8 cellular contexts compared by ENCODE assay signal in the genomic region with DNA sequence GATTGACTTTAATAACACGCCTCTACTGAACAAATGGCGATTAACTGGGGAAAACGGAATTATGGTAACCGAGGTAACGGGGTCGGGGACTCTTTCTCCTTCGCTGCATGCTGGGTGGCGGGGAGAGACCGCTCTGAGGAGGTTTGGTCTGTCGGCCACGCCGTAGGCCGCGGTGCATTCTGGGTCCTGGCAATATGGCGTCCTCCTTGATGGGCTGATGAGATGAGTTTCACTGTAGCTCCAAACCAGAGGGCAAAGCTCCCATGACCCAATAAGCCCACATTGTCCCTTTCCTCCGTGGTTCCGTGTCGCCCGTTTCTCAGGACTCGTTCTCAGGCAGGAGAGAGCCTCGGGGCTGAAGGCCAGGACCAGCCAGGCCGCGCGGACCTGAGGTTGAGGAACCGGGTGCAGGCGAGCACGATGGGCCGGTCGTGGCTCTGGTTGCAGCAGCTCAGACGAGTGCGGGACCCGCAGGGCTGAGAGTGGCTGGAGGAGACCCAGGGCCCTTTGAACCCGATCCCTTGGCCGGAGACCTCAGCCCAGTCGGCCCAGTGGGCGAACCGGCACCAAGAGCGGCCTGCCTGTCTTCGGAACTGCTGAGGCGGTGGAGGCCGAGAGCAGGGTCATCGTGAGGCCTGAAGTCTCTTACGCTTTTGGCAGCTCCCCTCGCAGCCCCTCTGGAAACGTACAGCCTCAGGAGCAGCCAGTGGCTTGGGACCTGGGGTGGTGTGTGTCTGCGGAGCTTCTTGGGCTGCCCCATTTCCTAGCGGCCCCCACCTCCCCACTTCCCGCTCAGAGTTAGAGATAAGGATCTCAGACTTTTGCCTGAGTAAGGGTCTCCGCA. TPM values are rescaled to one million over a fixed set of nuclear protein-coding genes. Genes with fewer than 3 reads are reported as not detected.
DNase-seq lines count a peak whose midpoint lies in the region; ATAC-seq and TF ChIP-seq lines count a peak whose summit lies in the region.

A gene with protein sequence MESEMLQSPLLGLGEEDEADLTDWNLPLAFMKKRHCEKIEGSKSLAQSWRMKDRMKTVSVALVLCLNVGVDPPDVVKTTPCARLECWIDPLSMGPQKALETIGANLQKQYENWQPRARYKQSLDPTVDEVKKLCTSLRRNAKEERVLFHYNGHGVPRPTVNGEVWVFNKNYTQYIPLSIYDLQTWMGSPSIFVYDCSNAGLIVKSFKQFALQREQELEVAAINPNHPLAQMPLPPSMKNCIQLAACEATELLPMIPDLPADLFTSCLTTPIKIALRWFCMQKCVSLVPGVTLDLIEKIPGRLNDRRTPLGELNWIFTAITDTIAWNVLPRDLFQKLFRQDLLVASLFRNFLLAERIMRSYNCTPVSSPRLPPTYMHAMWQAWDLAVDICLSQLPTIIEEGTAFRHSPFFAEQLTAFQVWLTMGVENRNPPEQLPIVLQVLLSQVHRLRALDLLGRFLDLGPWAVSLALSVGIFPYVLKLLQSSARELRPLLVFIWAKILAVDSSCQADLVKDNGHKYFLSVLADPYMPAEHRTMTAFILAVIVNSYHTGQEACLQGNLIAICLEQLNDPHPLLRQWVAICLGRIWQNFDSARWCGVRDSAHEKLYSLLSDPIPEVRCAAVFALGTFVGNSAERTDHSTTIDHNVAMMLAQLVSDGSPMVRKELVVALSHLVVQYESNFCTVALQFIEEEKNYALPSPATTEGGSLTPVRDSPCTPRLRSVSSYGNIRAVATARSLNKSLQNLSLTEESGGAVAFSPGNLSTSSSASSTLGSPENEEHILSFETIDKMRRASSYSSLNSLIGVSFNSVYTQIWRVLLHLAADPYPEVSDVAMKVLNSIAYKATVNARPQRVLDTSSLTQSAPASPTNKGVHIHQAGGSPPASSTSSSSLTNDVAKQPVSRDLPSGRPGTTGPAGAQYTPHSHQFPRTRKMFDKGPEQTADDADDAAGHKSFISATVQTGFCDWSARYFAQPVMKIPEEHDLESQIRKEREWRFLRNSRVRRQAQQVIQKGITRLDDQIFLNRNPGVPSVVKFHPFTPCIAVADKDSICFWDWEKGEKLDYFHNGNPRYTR (N-terminal part only) (plus strand): TSS at position 184 of the 844 bp plus-strand sequence. CDS start 792 bp downstream, outside the sequence.

- no peaks in the 10 kb centered on the region for H4K20me1 ChIP-seq in H9 (ENCODE audit: control insufficient read depth, insufficient read depth, insufficient read length)

- H2AK5ac ChIP-seq in H9 (ENCODE audit: insufficient read length, low read length) (no peak within 1 kb of the TSS), trophoblast cell (ENCODE audit: low read length) (peak within 1 kb of the TSS; percentile 17)

- no peak within 1 kb of the TSS for H3T11ph ChIP-seq in H9 (ENCODE audit: low read length)

- H3K18ac ChIP-seq in H9 (ENCODE audit: insufficient read length, low read depth, low read length) (peak within 1 kb of the TSS; percentile 97), trophoblast cell (ENCODE audit: low read length) (peak within 1 kb of the TSS; percentile 70)

- no peak for TF ChIP-seq CTCF in H9 (conservative IDR thresholded peaks at IDR 0.05)
- no peak for TF ChIP-seq CTCF in adrenal gland (IDR thresholded peaks at IDR 0.05)
- TF ChIP-seq CTCF in heart left ventricle (IDR thresholded peaks at IDR 0.05): peak in 1 of 12 donors; percentile 20
- TF ChIP-seq CTCF in tibial artery (IDR thresholded peaks at IDR 0.05): no peak

- H3K9me3 ChIP-seq in H9 (ENCODE audit: control insufficient read depth, low read depth, low read length) (no peaks in the 10 kb centered on the region), adrenal gland (replicated peaks in 1 of 3) (no peaks in the 10 kb centered on the region), heart left ventricle (no peaks in the 10 kb centered on the region), trophoblast cell (ENCODE audit: insufficient read depth, low read depth, low read length) (no peaks in the 10 kb centered on the region), tibial artery (no peaks in the 10 kb centered on the region)

- no peak within 1 kb of the TSS for H3K56ac ChIP-seq in H9 (ENCODE audit: insufficient read length, low read depth, low read length)

- peaks cover 16 to 21% of the 10 kb centered on the region in 2 experiments for H3K4me1 Mint-ChIP-seq in H9

- H3K79me2 ChIP-seq in H9 (ENCODE audit: insufficient read depth, low read length) (peaks cover 8% of the 10 kb centered on the region; the same call in 1 of the 2 replicates), trophoblast cell (ENCODE audit: control insufficient read depth, insufficient read depth, low read length, poor library complexity) (peaks cover 10% of the 10 kb centered on the region)

- peaks cover 5% of the 10 kb centered on the region for H3K23me2 ChIP-seq in H9 (ENCODE audit: insufficient read length, low read depth, low read length, poor library complexity, severe bottlenecking)

- H3K27ac ChIP-seq in H9 (ENCODE audit: insufficient read length, low read depth, low read length) (peak within 1 kb of the TSS; percentile 15), adrenal gland (peak within 1 kb of the TSS; percentile 7 to 81 (median 81)), heart left ventricle (peak within 1 kb of the TSS; percentile 42 to 89 (median 80)), trophoblast cell (ENCODE audit: low read depth, low read length) (peak within 1 kb of the TSS; percentile 45), tibial artery (peak within 1 kb of the TSS; percentile 62 to 73)

- peak within 1 kb of the TSS; percentile 95 to 98 (median 96) for H3K27ac Mint-ChIP-seq in H9

- H3K4me1 ChIP-seq in H9 (ENCODE audit: insufficient read depth, low read length) (peaks cover 5% of the 10 kb centered on the region; the same call in 1 of the 2 replicates), adrenal gland (replicated peaks in 1 of 2) (peaks cover 11 to 18% of the 10 kb centered on the region in 2 donors), heart left ventricle (peaks cover 6 to 33% (median 24%) of the 10 kb centered on the region in 12 donors), trophoblast cell (ENCODE audit: control insufficient read depth in 1 of 2, insufficient read depth in 2 of 2, low read length in 2 of 2) (peaks cover 4% of the 10 kb centered on the region in 2 experiments), tibial artery (peaks cover 0 to 27% (median 18%) of the 10 kb centered on the region in 4 donors)

- H3K4me3 ChIP-seq in adrenal gland (peak within 1 kb of the TSS; percentile 72 to 95 (median 87)), heart left ventricle (peak within 1 kb of the TSS; percentile 70 to 99 (median 88)), trophoblast cell (ENCODE audit: low read depth, low read length) (peak within 1 kb of the TSS; percentile 96), tibial artery (peak within 1 kb of the TSS; percentile 75 to 83)

- H3K23ac ChIP-seq in H9 (ENCODE audit: insufficient read length, low read depth, low read length): no peak within 1 kb of the TSS
- no peak within 1 kb of the TSS for H3K23ac ChIP-seq in trophoblast cell (ENCODE audit: low read length)

- intact Hi-C loops in adrenal gland (cut with DNase I) (no loop called here), heart left ventricle (cut with DNase I) (no loop called here), tibial artery (cut with DNase I; ENCODE audit: low total_unique reads) (no loop called here)

- no peak within 1 kb of the TSS for H2BK15ac ChIP-seq in H9 (ENCODE audit: low read depth, low read length)

- peak within 1 kb of the TSS; percentile 86 for H4K5ac ChIP-seq in H9 (ENCODE audit: insufficient read length, low read depth, low read length)

- TF ChIP-seq POLR2A in adrenal gland (IDR thresholded peaks at IDR 0.05) (peak in 1 of 2 donors; percentile 53), heart left ventricle (IDR thresholded peaks at IDR 0.05) (no peak)

- ATAC-seq in heart left ventricle: peak; percentile 96 to 100 (median 99)

- H3K79me1 ChIP-seq in H9 (ENCODE audit: insufficient read depth, low read depth, low read length, poor library complexity, severe bottlenecking): peaks cover 10% of the 10 kb centered on the region
- H3K79me1 ChIP-seq in trophoblast cell (ENCODE audit: low read length): peaks cover 6% of the 10 kb centered on the region

- H3K4me2 ChIP-seq in H9 (ENCODE audit: insufficient read depth, insufficient read length, low read length) (peak within 1 kb of the TSS; percentile 48), trophoblast cell (ENCODE audit: low read length) (peak within 1 kb of the TSS; percentile 60)

- peak within 1 kb of the TSS; percentile 63 for H4K91ac ChIP-seq in H9 (ENCODE audit: insufficient read length, low read depth, low read length)
- peak within 1 kb of the TSS; percentile 69 for H4K91ac ChIP-seq in trophoblast cell (ENCODE audit: low read depth, low read length)

- no peaks in the 10 kb centered on the region for H3K36me3 Mint-ChIP-seq in H9 (ENCODE audit: insufficient read depth in 1 of 3, low read depth in 3 of 3)

- H2BK12ac ChIP-seq in H9 (ENCODE audit: insufficient read length, low read depth, low read length) (no peak within 1 kb of the TSS), trophoblast cell (ENCODE audit: low read length) (no peak within 1 kb of the TSS)

- DNase-seq in DMS 273 treated with DMSO at 0.1 percent for 48 hours (lab: John Stamatoyannopoulos, UW) (peak; percentile 69), H9 (peak; percentile 94), NCI-H1436 (lab: John Stamatoyannopoulos, UW) (peak; percentile 84), T-helper 1 cell (peak; percentile 70 to 88 (median 78)), adrenal gland (peak; percentile 86 to 95 (median 89)), heart left ventricle (peak; percentile 90 to 93 (median 91)), trophoblast cell (peak; percentile 78 to 87), tibial artery (peak; percentile 88 to 91)

- H3K14ac ChIP-seq in H9 (ENCODE audit: insufficient read depth, low read length): peak within 1 kb of the TSS; percentile 86
- H3K14ac ChIP-seq in trophoblast cell (ENCODE audit: low read length): peak within 1 kb of the TSS; percentile 92

- no peak within 1 kb of the TSS; the same call in 1 of the 2 replicates for H3K4ac ChIP-seq in H9 (ENCODE audit: low read depth, low read length)
- H3K4ac ChIP-seq in trophoblast cell (ENCODE audit: low read depth, low read length): peak within 1 kb of the TSS; percentile 93

- H2AFZ ChIP-seq in H9 (ENCODE audit: low read length) (peak within 1 kb of the TSS; percentile 35), trophoblast cell (ENCODE audit: insufficient read depth, low read length, poor library complexity) (peak within 1 kb of the TSS; percentile 91)

- H3K36me3 ChIP-seq in adrenal gland (replicated peaks in 1 of 2) (no peaks in the 10 kb centered on the region), heart left ventricle (peaks cover 0 to 4% (median 0%) of the 10 kb centered on the region in 9 donors), trophoblast cell (ENCODE audit: control insufficient read depth in 1 of 2, insufficient read depth in 2 of 2, low read length in 2 of 2) (no peaks in the 10 kb centered on the region), tibial artery (no peaks in the 10 kb centered on the region)

- H3K27me3 ChIP-seq in H9 (ENCODE audit: insufficient read depth, low read length) (no peaks in the 10 kb centered on the region), adrenal gland (no peaks in the 10 kb centered on the region), heart left ventricle (peaks cover 0 to 22% (median 0%) of the 10 kb centered on the region in 9 donors), trophoblast cell (ENCODE audit: insufficient read depth, low read length) (no peaks in the 10 kb centered on the region), tibial artery (peaks cover 0 to 27% of the 10 kb centered on the region in 2 donors)

- WGBS in H9 (ENCODE audit: extremely low coverage, insufficient read length, low lambda C conversion rate): no CpG with 5 or more reads among the region's 49 CpGs
- WGBS in adrenal gland, 4 donors: 0 to 1% (median 0%) methylated on average over 34 to 49 of the region's 49 CpGs
- WGBS in heart left ventricle, 4 donors: 0 to 1% (median 1%) methylated on average over 27 to 49 of the region's 49 CpGs
- WGBS in trophoblast cell (ENCODE audit: extremely low coverage, insufficient coverage, insufficient read length): no CpG with 5 or more reads among the region's 49 CpGs

- H4K12ac ChIP-seq in trophoblast cell (ENCODE audit: low read depth, low read length): peak within 1 kb of the TSS; percentile 82

- H3K4me3 Mint-ChIP-seq in H9: peak within 1 kb of the TSS; percentile 93 to 94

- H3K27me3 Mint-ChIP-seq in H9 (ENCODE audit: low read depth): peaks cover 31% of the 10 kb centered on the region

- H2BK120ac ChIP-seq in H9 (ENCODE audit: low read depth, low read length, poor library complexity, severe bottlenecking): no peak within 1 kb of the TSS
- peak within 1 kb of the TSS; percentile 12 for H2BK120ac ChIP-seq in trophoblast cell (ENCODE audit: insufficient read depth, low read length, poor library complexity)

- H3K9ac ChIP-seq in H9 (ENCODE audit: extremely low read depth, insufficient read length, low read length): peak within 1 kb of the TSS; percentile 91
- H3K9ac ChIP-seq in trophoblast cell (ENCODE audit: low read length): peak within 1 kb of the TSS; percentile 93

- no peak within 1 kb of the TSS for H4K8ac ChIP-seq in H9 (replicated peaks; ENCODE audit: insufficient read length, low read depth, low read length)
- peak within 1 kb of the TSS; percentile 98 for H4K8ac ChIP-seq in trophoblast cell (ENCODE audit: low read depth, low read length)

- 0 out of 5 replicates have a peak, but pooled peaks cover 0 to 2% of the 10 kb centered on the region in 2 experiments for H3K9me3 Mint-ChIP-seq in H9

- H2BK5ac ChIP-seq in H9 (ENCODE audit: insufficient read length, low read length) (peak within 1 kb of the TSS; percentile 27), trophoblast cell (ENCODE audit: low read depth, low read length, poor library complexity) (peak within 1 kb of the TSS; percentile 63)

- H2BK20ac ChIP-seq in H9 (ENCODE audit: low read depth, low read length, poor library complexity, severe bottlenecking): no peak within 1 kb of the TSS

RNA-seq across cellular contexts. Expression of the gene that starts here (rescaled TPM):
- total RNA-seq in H9 (2021) (24.3 and 25.1 TPM in 2 replicates), adrenal gland (10 to 100 TPM; 27.5 to 53.3 (median 34.3) TPM), heart left ventricle (10 to 100 TPM; 18.5 to 31.7 (median 27.1) TPM)
- polyA plus RNA-seq in adrenal gland (10 to 100 TPM in 2 of 3 donors, 1 to 10 TPM in 1; 9.7 to 26.4 (median 24.6) TPM), heart left ventricle (10 to 100 TPM; 14.7 to 16.7 TPM)
- 10.2 and 10.8 TPM in 2 replicates for polyA plus RNA-seq in trophoblast cell (2013)

Comparison
In these comparisons a context has a peak if more than half of its experiments do, and no peak if none do; other contexts are left out.
1. Peak in every context shown above with its lines: DNase-seq, ATAC-seq, H3K4me3 ChIP-seq and H3K27ac ChIP-seq.
2. H3K27ac ChIP-seq: peak in every context shown above with its lines; median percentile 81 in adrenal gland; 80 in heart left ventricle; 68 in tibial artery; 45 in trophoblast cell; 15 in H9.